In the genomic region with DNA sequence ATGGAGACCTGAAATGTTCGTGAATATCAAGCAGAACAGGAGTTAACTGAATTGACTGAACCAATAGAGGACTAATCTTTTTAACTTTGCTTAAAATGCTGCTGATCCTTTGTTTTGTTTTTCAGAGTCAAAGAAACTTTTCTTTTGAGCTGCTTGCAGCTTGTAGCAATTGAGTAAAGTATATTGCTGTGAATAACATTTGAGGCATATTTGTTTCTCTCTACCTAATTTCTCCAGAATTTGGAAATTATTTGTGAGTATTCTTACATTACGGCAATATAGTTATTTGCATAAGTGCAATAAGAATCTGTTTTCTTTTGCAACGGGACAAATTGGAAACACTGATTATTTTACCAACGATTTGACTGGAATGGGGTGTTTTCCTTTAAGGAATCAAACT, we compare ENCODE assay signal across 5 cellular contexts. TPM values are rescaled to one million over a fixed set of nuclear protein-coding genes. Genes with fewer than 3 reads are reported as not detected.
"Had no signal": no experiment of that assay in that cellular context is flagged by ENCODE, and none has a peak within 500 bp of the region (broad histone marks: within the 10 kb centered on the region; RNA-seq: fewer than 3 reads in every experiment).

No MANE protein-coding gene starts in this region.

RNA-seq across cellular contexts. Expression of a gene that starts 27.3 kb away (rescaled TPM):
- total RNA-seq: HepG2, HT-29, HT1080, IMR-90 had no signal
- polyA plus RNA-seq: HepG2, IgD-negative memory B cell, IMR-90 had no signal

RNA-seq across cellular contexts. Expression of a gene that starts 46.4 kb away (rescaled TPM):
- total RNA-seq: HepG2, HT1080, IMR-90 had no signal
- polyA plus RNA-seq: IMR-90 had no signal
